17 cellular contexts compared by ENCODE assay signal in genomic region chr9:69364510-69365150, GRCh38. TPM values are rescaled to one million over a fixed set of nuclear protein-coding genes. Genes with fewer than 3 reads are reported as not detected.
"Had no signal": no experiment of that assay in that cellular context is flagged by ENCODE, and none has a peak within 500 bp of the region (broad histone marks: within the 10 kb centered on the region; RNA-seq: fewer than 3 reads in every experiment).

No MANE protein-coding gene starts in this region.

- DNase-seq: colonic mucosa; dermis blood vessel endothelial cell; foreskin keratinocyte; immature natural killer cell; naive thymus-derived CD4-positive, alpha-beta T cell; nephron progenitor cell; stimulated activated CD4-positive, alpha-beta T cell treated with anti-CD3 and anti-CD28 coated beads, Interleukin-4, amount 100 ng/mL, for 24 hours; stimulated activated naive CD8-positive, alpha-beta T cell treated with anti-CD3 and anti-CD28 coated beads, Interleukin-15, amount 100 ng/mL, for 72 hours; testis; upper lobe of right lung had no signal

- ATAC-seq: foreskin keratinocyte; naive thymus-derived CD4-positive, alpha-beta T cell; stimulated activated memory B cell treated with anti-CD40 and anti-IgM and Interleukin-4, amounts not matched to agents 10 μg/mL and 1 μg/mL and 100 μg/mL, for 72 hours; stimulated activated naive CD8-positive, alpha-beta T cell treated with anti-CD3 and anti-CD28 coated beads, Interleukin-15, amount 100 ng/mL, for 72 hours; upper lobe of right lung had no signal

- H3K4me2 ChIP-seq: smooth muscle cell had no signal

- H3K9me3 ChIP-seq: colonic mucosa, prostate gland, testis, tibial nerve, upper lobe of right lung, vagina had no signal

- H3K9ac ChIP-seq: parathyroid adenoma had no signal

- H3K4me1 ChIP-seq: colonic mucosa, foreskin keratinocyte, parathyroid adenoma, prostate gland, testis, tibial nerve, upper lobe of right lung, vagina had no signal

- H2AFZ ChIP-seq: parathyroid adenoma had no signal

- H3K36me3 ChIP-seq: colonic mucosa, prostate gland, tibial nerve, upper lobe of right lung, vagina had no signal

- H3K79me2 ChIP-seq: parathyroid adenoma had no signal

- H3K27ac ChIP-seq: colonic mucosa, foreskin keratinocyte, parathyroid adenoma, prostate gland, testis, tibial nerve, upper lobe of right lung, vagina had no signal

- H3K4me3 ChIP-seq: colonic mucosa, prostate gland, smooth muscle cell, testis, tibial nerve, upper lobe of right lung, vagina had no signal

- H3K27me3 ChIP-seq: colonic mucosa, testis, tibial nerve, upper lobe of right lung, vagina had no signal

RNA-seq across cellular contexts. Expression of gene ENTREP1, which starts 39.6 kb away (rescaled TPM):
- total RNA-seq: mononuclear cell; naive thymus-derived CD4-positive, alpha-beta T cell had no signal
- polyA plus RNA-seq: immature natural killer cell; naive thymus-derived CD4-positive, alpha-beta T cell had no signal
